ENCODE assay signal across 19 cellular contexts in genomic region chr14:99254391-99255009, GRCh38. TPM values are rescaled to one million over a fixed set of nuclear protein-coding genes. Genes with fewer than 3 reads are reported as not detected.
DNase-seq lines count a peak whose midpoint lies in the region; ATAC-seq lines count a peak whose summit lies in the region.
"Had no signal": no experiment of that assay in that cellular context is flagged by ENCODE, and none has a peak within 500 bp of the region (broad histone marks: within the 10 kb centered on the region; RNA-seq: fewer than 3 reads in every experiment).

No MANE protein-coding gene starts in this region.

- no peaks in the 10 kb centered on the region for H3K27me3 ChIP-seq in CD4-positive, alpha-beta memory T cell (ENCODE audit: insufficient read depth, low read length)
- H3K27me3 ChIP-seq in naive thymus-derived CD4-positive, alpha-beta T cell (ENCODE audit: control insufficient read depth in 2 of 2, insufficient read depth in 2 of 2, low read length in 2 of 2), result no peaks in the 10 kb centered on the region
- peaks cover 13% of the 10 kb centered on the region for H3K27me3 ChIP-seq in GM23248 (replicated peaks; ENCODE audit: insufficient read depth)
- H3K27me3 ChIP-seq: thyroid gland had no signal

- H3K4me3 Mint-ChIP-seq in CD4-positive, alpha-beta memory T cell, result peak overlapping the region; percentile 36 to 98 (median 89)
- peak overlapping the region; percentile 82 to 95 (median 90) for H3K4me3 Mint-ChIP-seq in naive thymus-derived CD4-positive, alpha-beta T cell
- H3K4me3 Mint-ChIP-seq: nephron had no signal

- no peak overlapping the region for H2AFZ ChIP-seq in GM23248

- no peak for ATAC-seq in naive thymus-derived CD4-positive, alpha-beta T cell
- ATAC-seq: heart left ventricle had no signal

- peak overlapping the region; percentile 99 to 100 (median 100) for H3K27ac Mint-ChIP-seq in CD4-positive, alpha-beta memory T cell
- H3K27ac Mint-ChIP-seq in naive thymus-derived CD4-positive, alpha-beta T cell, result peak overlapping the region; percentile 94 to 100 (median 100)
- H3K27ac Mint-ChIP-seq: nephron, progenitor cell of endocrine pancreas had no signal

- H3K4me2 ChIP-seq in GM23248 (ENCODE audit: unreplicated experiment), result no peak overlapping the region
- H3K4me2 ChIP-seq: smooth muscle cell had no signal

- H3K27ac ChIP-seq in CD4-positive, alpha-beta memory T cell (ENCODE audit: low read depth, low read length), result peak overlapping the region; percentile 98
- H3K27ac ChIP-seq in SK-N-MC, result peak overlapping the region; percentile 60
- H3K27ac ChIP-seq in naive thymus-derived CD4-positive, alpha-beta T cell (ENCODE audit: low read depth, low read length), result peak overlapping the region; percentile 98
- H3K27ac ChIP-seq in GM23248, result no peak overlapping the region
- H3K27ac ChIP-seq: thyroid gland had no signal

- H3K9ac ChIP-seq in SK-N-MC (ENCODE audit: insufficient read length) (peak overlapping the region; percentile 20), GM23248 (no peak overlapping the region)

- H3K36me3 ChIP-seq in CD4-positive, alpha-beta memory T cell (ENCODE audit: insufficient read depth, low read length), result peaks cover 47% of the 10 kb centered on the region
- H3K36me3 ChIP-seq in SK-N-MC (ENCODE audit: insufficient read depth, low read length) (peaks cover 99% of the 10 kb centered on the region), GM23248 (ENCODE audit: low read depth) (no peaks in the 10 kb centered on the region)
- peaks cover 6 to 64% (median 39%) of the 10 kb centered on the region in 3 experiments for H3K36me3 ChIP-seq in naive thymus-derived CD4-positive, alpha-beta T cell (ENCODE audit: control insufficient read depth in 2 of 3, insufficient read depth in 3 of 3, low read length in 3 of 3)
- H3K36me3 ChIP-seq: heart left ventricle, thyroid gland had no signal

- no peaks in the 10 kb centered on the region for H3F3A ChIP-seq in GM23248 (ENCODE audit: insufficient read depth)

- peaks cover 82 to 88% of the 10 kb centered on the region in 2 donors for H3K36me3 Mint-ChIP-seq in CD4-positive, alpha-beta memory T cell
- peaks cover 19 to 82% (median 64%) of the 10 kb centered on the region in 5 donors for H3K36me3 Mint-ChIP-seq in naive thymus-derived CD4-positive, alpha-beta T cell

- no peaks in the 10 kb centered on the region for H3K27me3 Mint-ChIP-seq in CD4-positive, alpha-beta memory T cell
- H3K27me3 Mint-ChIP-seq in naive thymus-derived CD4-positive, alpha-beta T cell, result no peaks in the 10 kb centered on the region

- intact Hi-C loops in CD4-positive, alpha-beta memory T cell (cut with micrococcal nuclease), result loop anchor here (1.0 kb wide), 1 partner anchor 10 kb away; no protein-coding TSS in a partner anchor
- intact Hi-C loops in naive thymus-derived CD4-positive, alpha-beta T cell (cut with micrococcal nuclease), result loop anchor here in 1 of 2 donors (1.0 kb wide), 1 partner anchor 7 kb away; no protein-coding TSS in a partner anchor

- no peaks in the 10 kb centered on the region for H4K20me1 ChIP-seq in GM23248 (ENCODE audit: insufficient read depth)

- in situ Hi-C loops in GM23248 (cut with MboI), result loop anchor here (25.0 kb wide), 1 partner anchor 1117 kb away; no protein-coding TSS in a partner anchor

- peaks cover 0 to 22% (median 0%) of the 10 kb centered on the region in 8 donors for H3K9me3 Mint-ChIP-seq in CD4-positive, alpha-beta memory T cell
- peaks cover 0 to 14% (median 0%) of the 10 kb centered on the region in 11 donors for H3K9me3 Mint-ChIP-seq in naive thymus-derived CD4-positive, alpha-beta T cell
- H3K9me3 Mint-ChIP-seq: nephron had no signal

- peaks cover 98% of the 10 kb centered on the region for H3K4me1 ChIP-seq in CD4-positive, alpha-beta memory T cell (ENCODE audit: insufficient read depth, low read length)
- peaks cover 97 to 98% of the 10 kb centered on the region in 2 donors for H3K4me1 ChIP-seq in naive thymus-derived CD4-positive, alpha-beta T cell (ENCODE audit: control insufficient read depth in 2 of 2, insufficient read depth in 2 of 2, low read length in 2 of 2)
- no peaks in the 10 kb centered on the region for H3K4me1 ChIP-seq in GM23248 (ENCODE audit: insufficient read depth)
- H3K4me1 ChIP-seq: heart left ventricle had no signal

- no peaks in the 10 kb centered on the region for H3K79me2 ChIP-seq in GM23248 (ENCODE audit: insufficient read depth)

- H3K4me3 ChIP-seq in CD4-positive, alpha-beta memory T cell (ENCODE audit: low read length in 2 of 2), result peak overlapping the region; percentile 22 to 35
- H3K4me3 ChIP-seq in SK-N-MC (peak overlapping the region; percentile 9; the same call in 1 of the 2 replicates), GM23248 (no peak overlapping the region)
- H3K4me3 ChIP-seq in naive thymus-derived CD4-positive, alpha-beta T cell (ENCODE audit: low read length), result peak overlapping the region; percentile 50
- H3K4me3 ChIP-seq: heart left ventricle, smooth muscle cell, thyroid gland had no signal

- no peaks in the 10 kb centered on the region for H3K9me2 ChIP-seq in GM23248 (ENCODE audit: insufficient read depth)

- CTCF ChIA-PET in CD4-positive, alpha-beta memory T cell (lab: Charles Lee; ENCODE audit: partially characterized antibody), result interaction anchor here (0.7 to 4.1 kb wide), 11 partner anchors 8 to 63 kb away, joined by 3 to 25 read pairs (median 6); no protein-coding TSS in a partner anchor
- CTCF ChIA-PET in naive thymus-derived CD4-positive, alpha-beta T cell (lab: Charles Lee), result interaction anchor here (0.8 to 1.7 kb wide), 5 partner anchors 9 to 18 kb away, joined by 3 to 8 read pairs (median 7); no protein-coding TSS in a partner anchor

- peak in 1 of 5 donors; percentile 43 for DNase-seq in CD4-positive, alpha-beta memory T cell
- DNase-seq in SK-N-MC (ENCODE audit: low read depth, low spot score) (no peak), EL (no peak), UCSD-AML1 (lab: John Stamatoyannopoulos, UW; ENCODE audit: unreplicated experiment) (no peak), NCI-H82 (lab: John Stamatoyannopoulos, UW) (no peak), GM23248 (no peak)
- DNase-seq in activated effector memory CD4-positive, alpha-beta T cell treated with Interleukin-2 at 50 U/mL for 16 hours, result peak; percentile 1
- no peak for DNase-seq in naive thymus-derived CD4-positive, alpha-beta T cell
- DNase-seq: amygdala; central memory CD4-positive, alpha-beta T cell; HCEC 1CT; heart left ventricle; Karpas-422; NCI-H1105; NCI-H69; thyroid gland had no signal

- peaks cover 67 to 100% (median 88%) of the 10 kb centered on the region in 4 donors for H3K4me1 Mint-ChIP-seq in CD4-positive, alpha-beta memory T cell
- H3K4me1 Mint-ChIP-seq in naive thymus-derived CD4-positive, alpha-beta T cell, result peaks cover 58 to 100% (median 94%) of the 10 kb centered on the region in 7 donors

- WGBS in GM23248 (ENCODE audit: low coverage in 1 of 2, low lambda C conversion rate in 2 of 2, missing lambda C conversion rate in 2 of 2), 2 experiments, result 40 to 44% methylated on average over 15 of the region's 15 CpGs

- H3K9me3 ChIP-seq in CD4-positive, alpha-beta memory T cell (ENCODE audit: control insufficient read depth in 1 of 2, low read length in 2 of 2), result no peaks in the 10 kb centered on the region
- H3K9me3 ChIP-seq in SK-N-MC (ENCODE audit: low read depth, low read length), result no peaks in the 10 kb centered on the region
- no peaks in the 10 kb centered on the region for H3K9me3 ChIP-seq in naive thymus-derived CD4-positive, alpha-beta T cell (ENCODE audit: control insufficient read depth in 2 of 3, low read length in 3 of 3)
- no peaks in the 10 kb centered on the region for H3K9me3 ChIP-seq in GM23248 (ENCODE audit: low read depth)
- H3K9me3 ChIP-seq: heart left ventricle, thyroid gland had no signal

- POLR2A ChIA-PET in CD4-positive, alpha-beta memory T cell (lab: Charles Lee; ENCODE audit: partially characterized antibody), result interaction anchor here (0.8 to 87.2 kb wide), 6 partner anchors 10 to 1276 kb away, joined by 3 to 6015 read pairs (median 4); partner anchors contain the start of gene BCL11B
- POLR2A ChIA-PET in naive thymus-derived CD4-positive, alpha-beta T cell (lab: Charles Lee), result interaction anchor here (0.5 to 54.4 kb wide), 7 partner anchors 9 to 1636 kb away, joined by 3 to 2458 read pairs (median 3); partner anchors contain the start of gene BCL11B

RNA-seq across cellular contexts. Expression of gene BCL11B, which starts 17.5 kb away (rescaled TPM):
- total RNA-seq in CD4-positive, alpha-beta memory T cell, result 100 to 1,000 TPM; 163 to 165 TPM
- 10 to 100 TPM in 1 of 2 donors, 1 to 10 TPM in 1; 2.6 to 11.6 TPM for polyA plus RNA-seq in CD4-positive, alpha-beta memory T cell
- total RNA-seq in naive thymus-derived CD4-positive, alpha-beta T cell, result 100 to 1,000 TPM in 4 of 5 experiments, 10 to 100 TPM in 1; 96.3 to 269 (median 223) TPM
- polyA plus RNA-seq in naive thymus-derived CD4-positive, alpha-beta T cell, result 10 to 100 TPM; 10.9 to 11.6 TPM
- not detected in 2 replicates for total RNA-seq in GM23248 (2014; rRNA removed; shearing (Covaris generic))
- not detected in 2 replicates for polyA plus RNA-seq in GM23248 (2016; fragmentation: Nextera tagmentation; extraction: Ambion mirVana)

Comparison
In these comparisons a context has a peak if more than half of its experiments do, and no peak if none do; other contexts are left out.
1. RNA of gene BCL11B, which starts 17.5 kb away (total RNA-seq): 96.3 to 269 TPM in naive thymus-derived CD4-positive, alpha-beta T cell and 163 to 165 TPM in CD4-positive, alpha-beta memory T cell; not detected in GM23248; every median in the first group is over 10 times any median in the second.